1 cellular context compared by ENCODE assay signal in the genomic region with DNA sequence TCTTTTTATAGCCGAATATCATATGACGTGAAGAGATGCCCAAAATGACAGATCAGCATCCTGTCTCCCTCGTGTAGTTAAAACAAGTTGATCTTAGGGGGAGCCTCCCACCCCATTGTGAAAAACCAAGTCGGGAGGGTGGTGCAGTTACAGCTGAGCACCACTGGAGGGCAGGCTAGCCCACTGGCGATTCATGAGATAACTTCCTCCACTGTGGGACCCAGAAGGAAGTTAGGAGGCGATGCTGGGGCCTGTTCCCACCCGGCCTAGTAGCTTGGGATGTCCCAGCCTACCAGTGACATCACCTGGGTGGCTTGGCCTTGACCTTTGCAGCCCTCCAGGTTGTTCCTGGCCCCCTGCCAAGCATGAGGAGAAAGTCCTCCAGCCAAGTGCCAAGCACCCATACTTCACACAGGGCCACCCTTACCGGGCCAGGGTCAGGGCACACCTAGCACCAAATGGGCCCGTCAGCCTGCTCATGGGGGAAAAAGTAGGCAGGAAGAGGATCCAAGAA.
TF ChIP-seq lines count a peak whose summit lies in the region.

No MANE protein-coding gene starts in this region.

TF ChIP-seq in GM23338, 12 proteins besides CTCF, POLR2A, EP300 and RAD21 (continued from another document):
- TF ChIP-seq, protein P1, sequence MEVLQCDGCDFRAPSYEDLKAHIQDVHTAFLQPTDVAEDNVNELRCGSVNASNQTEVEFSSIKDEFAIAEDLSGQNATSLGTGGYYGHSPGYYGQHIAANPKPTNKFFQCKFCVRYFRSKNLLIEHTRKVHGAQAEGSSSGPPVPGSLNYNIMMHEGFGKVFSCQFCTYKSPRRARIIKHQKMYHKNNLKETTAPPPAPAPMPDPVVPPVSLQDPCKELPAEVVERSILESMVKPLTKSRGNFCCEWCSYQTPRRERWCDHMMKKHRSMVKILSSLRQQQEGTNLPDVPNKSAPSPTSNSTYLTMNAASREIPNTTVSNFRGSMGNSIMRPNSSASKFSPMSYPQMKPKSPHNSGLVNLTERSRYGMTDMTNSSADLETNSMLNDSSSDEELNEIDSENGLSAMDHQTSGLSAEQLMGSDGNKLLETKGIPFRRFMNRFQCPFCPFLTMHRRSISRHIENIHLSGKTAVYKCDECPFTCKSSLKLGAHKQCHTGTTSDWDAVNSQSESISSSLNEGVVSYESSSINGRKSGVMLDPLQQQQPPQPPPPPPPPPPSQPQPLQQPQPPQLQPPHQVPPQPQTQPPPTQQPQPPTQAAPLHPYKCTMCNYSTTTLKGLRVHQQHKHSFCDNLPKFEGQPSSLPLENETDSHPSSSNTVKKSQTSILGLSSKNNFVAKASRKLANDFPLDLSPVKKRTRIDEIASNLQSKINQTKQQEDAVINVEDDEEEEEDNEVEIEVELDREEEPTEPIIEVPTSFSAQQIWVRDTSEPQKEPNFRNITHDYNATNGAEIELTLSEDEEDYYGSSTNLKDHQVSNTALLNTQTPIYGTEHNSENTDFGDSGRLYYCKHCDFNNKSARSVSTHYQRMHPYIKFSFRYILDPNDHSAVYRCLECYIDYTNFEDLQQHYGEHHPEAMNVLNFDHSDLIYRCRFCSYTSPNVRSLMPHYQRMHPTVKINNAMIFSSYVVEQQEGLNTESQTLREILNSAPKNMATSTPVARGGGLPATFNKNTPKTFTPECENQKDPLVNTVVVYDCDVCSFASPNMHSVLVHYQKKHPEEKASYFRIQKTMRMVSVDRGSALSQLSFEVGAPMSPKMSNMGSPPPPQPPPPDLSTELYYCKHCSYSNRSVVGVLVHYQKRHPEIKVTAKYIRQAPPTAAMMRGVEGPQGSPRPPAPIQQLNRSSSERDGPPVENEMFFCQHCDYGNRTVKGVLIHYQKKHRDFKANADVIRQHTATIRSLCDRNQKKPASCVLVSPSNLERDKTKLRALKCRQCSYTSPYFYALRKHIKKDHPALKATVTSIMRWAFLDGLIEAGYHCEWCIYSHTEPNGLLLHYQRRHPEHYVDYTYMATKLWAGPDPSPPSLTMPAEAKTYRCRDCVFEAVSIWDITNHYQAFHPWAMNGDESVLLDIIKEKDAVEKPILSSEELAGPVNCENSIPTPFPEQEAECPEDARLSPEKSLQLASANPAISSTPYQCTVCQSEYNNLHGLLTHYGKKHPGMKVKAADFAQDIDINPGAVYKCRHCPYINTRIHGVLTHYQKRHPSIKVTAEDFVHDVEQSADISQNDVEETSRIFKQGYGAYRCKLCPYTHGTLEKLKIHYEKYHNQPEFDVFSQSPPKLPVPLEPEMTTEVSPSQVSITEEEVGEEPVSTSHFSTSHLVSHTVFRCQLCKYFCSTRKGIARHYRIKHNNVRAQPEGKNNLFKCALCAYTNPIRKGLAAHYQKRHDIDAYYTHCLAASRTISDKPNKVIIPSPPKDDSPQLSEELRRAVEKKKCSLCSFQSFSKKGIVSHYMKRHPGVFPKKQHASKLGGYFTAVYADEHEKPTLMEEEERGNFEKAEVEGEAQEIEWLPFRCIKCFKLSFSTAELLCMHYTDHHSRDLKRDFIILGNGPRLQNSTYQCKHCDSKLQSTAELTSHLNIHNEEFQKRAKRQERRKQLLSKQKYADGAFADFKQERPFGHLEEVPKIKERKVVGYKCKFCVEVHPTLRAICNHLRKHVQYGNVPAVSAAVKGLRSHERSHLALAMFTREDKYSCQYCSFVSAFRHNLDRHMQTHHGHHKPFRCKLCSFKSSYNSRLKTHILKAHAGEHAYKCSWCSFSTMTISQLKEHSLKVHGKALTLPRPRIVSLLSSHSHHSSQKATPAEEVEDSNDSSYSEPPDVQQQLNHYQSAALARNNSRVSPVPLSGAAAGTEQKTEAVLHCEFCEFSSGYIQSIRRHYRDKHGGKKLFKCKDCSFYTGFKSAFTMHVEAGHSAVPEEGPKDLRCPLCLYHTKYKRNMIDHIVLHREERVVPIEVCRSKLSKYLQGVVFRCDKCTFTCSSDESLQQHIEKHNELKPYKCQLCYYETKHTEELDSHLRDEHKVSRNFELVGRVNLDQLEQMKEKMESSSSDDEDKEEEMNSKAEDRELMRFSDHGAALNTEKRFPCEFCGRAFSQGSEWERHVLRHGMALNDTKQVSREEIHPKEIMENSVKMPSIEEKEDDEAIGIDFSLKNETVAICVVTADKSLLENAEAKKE (CRISPR knock-in tag; IDR thresholded peaks at IDR 0.05), result no peak
